In genomic region chr11:12188548-12189317, GRCh38 we compare ENCODE assay signal across 9 cellular contexts.
DNase-seq lines count a peak whose midpoint lies in the region; ATAC-seq and TF ChIP-seq lines count a peak whose summit lies in the region.
"Had no signal": no experiment of that assay in that cellular context is flagged by ENCODE, and none has a peak within 500 bp of the region (broad histone marks: within the 10 kb centered on the region; RNA-seq: fewer than 3 reads in every experiment).

No MANE protein-coding gene starts in this region.

- POLR2A ChIA-PET in activated CD8-positive, alpha-beta T cell treated with anti-CD3 and anti-CD28 coated beads, Interleukin-2, amount 10 ng/mL, durations not matched to agents 7 days and 5 days (lab: Charles Lee) = interaction anchor here (2.1 kb wide), 1 partner anchor 35 kb away, joined by 7 read pairs; no protein-coding TSS in a partner anchor

- H3K4me1 Mint-ChIP-seq in Calu3 (ENCODE audit: low read depth, unreplicated experiment) = peaks cover 16% of the 10 kb centered on the region
- H3K4me1 Mint-ChIP-seq in activated CD8-positive, alpha-beta T cell treated with anti-CD3 and anti-CD28 coated beads, Interleukin-2, amount 10 ng/mL, durations not matched to agents 7 days and 5 days (ENCODE audit: low read depth) = peaks cover 37% of the 10 kb centered on the region

- no peak for TF ChIP-seq CTCF in Calu3 (IDR thresholded peaks at IDR 0.05; ENCODE audit: unreplicated experiment)

- H3K4me3 Mint-ChIP-seq in Calu3 (ENCODE audit: low read depth, unreplicated experiment) = no peak overlapping the region
- H3K4me3 Mint-ChIP-seq in activated CD8-positive, alpha-beta T cell treated with anti-CD3 and anti-CD28 coated beads, Interleukin-2, amount 10 ng/mL, durations not matched to agents 7 days and 5 days = no peak overlapping the region

- CTCF ChIA-PET in Calu3 (lab: Charles Lee) = interaction anchor here (0.6 kb wide), 1 partner anchor 383 kb away, joined by 3 read pairs; no protein-coding TSS in a partner anchor
- CTCF ChIA-PET in activated CD8-positive, alpha-beta T cell treated with anti-CD3 and anti-CD28 coated beads, Interleukin-2, amount 10 ng/mL, durations not matched to agents 7 days and 5 days (lab: Charles Lee) = interaction anchor here (0.6 to 3.6 kb wide), 10 partner anchors 9 to 101 kb away, joined by 3 to 15 read pairs (median 4); no protein-coding TSS in a partner anchor

- H3K36me3 Mint-ChIP-seq in Calu3 (ENCODE audit: insufficient read depth, unreplicated experiment) = peaks cover 36% of the 10 kb centered on the region
- H3K36me3 Mint-ChIP-seq in activated CD8-positive, alpha-beta T cell treated with anti-CD3 and anti-CD28 coated beads, Interleukin-2, amount 10 ng/mL, durations not matched to agents 7 days and 5 days (ENCODE audit: low read depth) = peaks cover 10% of the 10 kb centered on the region

- no TSS peak for BruUV-seq in Calu3 (replicated peaks; lab: Mats Ljungman, UMichigan)

- H3K27ac Mint-ChIP-seq in Calu3 (ENCODE audit: unreplicated experiment) = peak overlapping the region; percentile 35
- H3K27ac Mint-ChIP-seq in activated CD8-positive, alpha-beta T cell treated with anti-CD3 and anti-CD28 coated beads, Interleukin-2, amount 10 ng/mL, durations not matched to agents 7 days and 5 days = peak overlapping the region; percentile 56

- H3K27me3 Mint-ChIP-seq in Calu3 (ENCODE audit: unreplicated experiment) = no peaks in the 10 kb centered on the region
- H3K27me3 Mint-ChIP-seq in activated CD8-positive, alpha-beta T cell treated with anti-CD3 and anti-CD28 coated beads, Interleukin-2, amount 10 ng/mL, durations not matched to agents 7 days and 5 days (ENCODE audit: low read depth) = no peaks in the 10 kb centered on the region

- ATAC-seq in GM19328 (IDR thresholded peaks at IDR 0.05; ENCODE audit: unreplicated experiment) (peak; percentile 78), HG03060 (IDR thresholded peaks at IDR 0.05; ENCODE audit: low read depth, unreplicated experiment) (peak; percentile 89), left lobe of liver (no peak)
- no peak for ATAC-seq in activated CD8-positive, alpha-beta T cell treated with anti-CD3 and anti-CD28 coated beads, Interleukin-2, amount 10 ng/mL, durations not matched to agents 7 days and 5 days

- intact Hi-C loops in Calu3 (cut with micrococcal nuclease; ENCODE audit: unreplicated experiment) = no loop called here

- DNase-seq in Calu3 (no peak), Kasumi-1 (lab: John Stamatoyannopoulos, UW) (no peak), left lobe of liver (ENCODE audit: low spot score) (no peak), amniotic stem cell (lab: John Stamatoyannopoulos, UW) (no peak), medulla oblongata (ENCODE audit: extremely low spot score) (no peak)
- DNase-seq in activated CD8-positive, alpha-beta T cell treated with anti-CD3 and anti-CD28 coated beads, Interleukin-2, amount 10 ng/mL, durations not matched to agents 7 days and 5 days = no peak
- DNase-seq: DND-41 had no signal

- H3K9me3 Mint-ChIP-seq in Calu3 (ENCODE audit: low read depth, unreplicated experiment) = no peaks in the 10 kb centered on the region
- H3K9me3 Mint-ChIP-seq in activated CD8-positive, alpha-beta T cell treated with anti-CD3 and anti-CD28 coated beads, Interleukin-2, amount 10 ng/mL, durations not matched to agents 7 days and 5 days (ENCODE audit: insufficient read depth) = no peaks in the 10 kb centered on the region

Comparison
In these comparisons a context has a peak if more than half of its experiments do, and no peak if none do; other contexts are left out.
1. ATAC-seq: peak in GM19328 (single experiment) and HG03060 (single experiment); none in activated CD8-positive, alpha-beta T cell treated with anti-CD3 and anti-CD28 coated beads, Interleukin-2, amount 10 ng/mL, durations not matched to agents 7 days and 5 days (single experiment) and left lobe of liver (single experiment).